In genomic region chr17:60524463-60525346, GRCh38 we compare ENCODE assay signal across 8 cellular contexts. TPM values are rescaled to one million over a fixed set of nuclear protein-coding genes. Genes with fewer than 3 reads are reported as not detected.
DNase-seq lines count a peak whose midpoint lies in the region; TF ChIP-seq lines count a peak whose summit lies in the region.

No MANE protein-coding gene starts in this region.

- H3K9me3 ChIP-seq in HUES48 (ENCODE audit: control insufficient read depth, insufficient read depth, low read length) = no peaks in the 10 kb centered on the region
- H3K9me3 ChIP-seq in adrenal gland (replicated peaks in 1 of 3) = no peaks in the 10 kb centered on the region
- no peaks in the 10 kb centered on the region for H3K9me3 ChIP-seq in stomach

- no peak for TF ChIP-seq EP300 in stomach (IDR thresholded peaks at IDR 0.05)

- TF ChIP-seq POLR2A in adrenal gland (IDR thresholded peaks at IDR 0.05) (peak in 1 of 2 donors; percentile 19), stomach (IDR thresholded peaks at IDR 0.05) (no peak)

- TF ChIP-seq CTCF in CD14-positive monocyte (IDR thresholded peaks at IDR 0.05) (no peak), adrenal gland (IDR thresholded peaks at IDR 0.05) (no peak), stomach (IDR thresholded peaks at IDR 0.05) (no peak)

- H3K36me3 ChIP-seq in HUES48 (ENCODE audit: control insufficient read depth, insufficient read depth, low read length) (peaks cover 9% of the 10 kb centered on the region; the same call in 1 of the 2 replicates), adrenal gland (replicated peaks in 1 of 2) (no peaks in the 10 kb centered on the region), stomach (peaks cover 4 to 7% (median 6%) of the 10 kb centered on the region in 4 donors)

- H3K9me3 Mint-ChIP-seq in CD14-positive monocyte = peaks cover 0 to 3% (median 0%) of the 10 kb centered on the region in 7 donors

- peaks cover 10% of the 10 kb centered on the region; the same call in 1 of the 2 replicates for H3K4me1 ChIP-seq in HUES48 (ENCODE audit: control insufficient read depth, insufficient read depth, low read length)
- H3K4me1 ChIP-seq in adrenal gland (replicated peaks in 1 of 2) = peaks cover 8 to 44% of the 10 kb centered on the region in 2 donors
- H3K4me1 ChIP-seq in stomach = peaks cover 29 to 55% (median 42%) of the 10 kb centered on the region in 4 donors

- peaks cover 26% of the 10 kb centered on the region for H3K4me1 Mint-ChIP-seq in CD14-positive monocyte

- H3K4me3 ChIP-seq in HUES48 (ENCODE audit: low read depth, low read length) (peak overlapping the region; percentile 90), adrenal gland (peak overlapping the region in 3 of 4 donors; percentile 95 to 100 (median 99)), stomach (peak overlapping the region; percentile 81 to 97 (median 94))

- WGBS in adrenal gland, 4 donors = 9 to 18% (median 14%) methylated on average over 9 of the region's 9 CpGs
- WGBS in stomach, 5 donors = 10 to 19% (median 12%) methylated on average over 9 of the region's 9 CpGs

- H3K4me3 Mint-ChIP-seq in CD14-positive monocyte = peak overlapping the region; percentile 95 to 98

- intact Hi-C loops in CD14-positive monocyte (cut with micrococcal nuclease) = loop anchor here in 1 of 2 donors (5.0 kb wide), 1 partner anchor 78 kb away; the partner anchor contains the start of gene PPM1D
- intact Hi-C loops in adrenal gland (cut with DNase I) = loop anchor here in 1 of 2 donors (10.0 kb wide), 1 partner anchor 50 kb away; no protein-coding TSS in a partner anchor
- intact Hi-C loops in stomach (cut with DNase I; ENCODE audit: low total_unique reads) = no loop called here

- H3K27me3 ChIP-seq in HUES48 (ENCODE audit: control insufficient read depth, insufficient read depth, low read length) (no peaks in the 10 kb centered on the region), adrenal gland (no peaks in the 10 kb centered on the region), stomach (no peaks in the 10 kb centered on the region)

- peak overlapping the region; percentile 93 to 98 (median 97) for H3K27ac Mint-ChIP-seq in CD14-positive monocyte

- peaks cover 0 to 2% (median 0%) of the 10 kb centered on the region in 3 donors for H3K27me3 Mint-ChIP-seq in CD14-positive monocyte (ENCODE audit: low read depth in 3 of 3)

- no peak for DNase-seq in CD14-positive monocyte (ENCODE audit: low spot score)
- peak in 1 of 7 donors; percentile 2 for DNase-seq in adrenal gland
- peak; percentile 50 for DNase-seq in kidney glomerular epithelial cell (lab: John Stamatoyannopoulos, UW)
- no peak for DNase-seq in stomach
- DNase-seq in SKM-1 (lab: John Stamatoyannopoulos, UW; ENCODE audit: unreplicated experiment) = no peak
- no peak for DNase-seq in SKM-1 treated with dmso at 0.1 percent for 144 hours (lab: John Stamatoyannopoulos, UW; ENCODE audit: unreplicated experiment)
- no peak for DNase-seq in GM19240 (ENCODE audit: insufficient read length, low spot score)

- peak overlapping the region; percentile 92 for H3K9ac ChIP-seq in HUES48 (ENCODE audit: low read depth, low read length)

- no peak overlapping the region for H3K27ac ChIP-seq in HUES48 (ENCODE audit: low read depth, low read length)
- H3K27ac ChIP-seq in adrenal gland = peak overlapping the region; percentile 88 to 100 (median 99)
- H3K27ac ChIP-seq in stomach = peak overlapping the region; percentile 97 to 100 (median 99)

- peaks cover 6 to 20% of the 10 kb centered on the region in 2 donors for H3K36me3 Mint-ChIP-seq in CD14-positive monocyte

RNA-seq across cellular contexts. Expression of gene APPBP2, which starts 1.3 kb away (rescaled TPM):
- polyA plus RNA-seq in CD14-positive monocyte = 10 to 100 TPM; 10.4 to 14.7 TPM
- 10 to 100 TPM; 18.8 to 63.4 (median 41.3) TPM for total RNA-seq in adrenal gland
- 10 to 100 TPM in 1 of 3 donors, 1 to 10 TPM in 2; 5.5 to 36.8 (median 6.8) TPM for polyA plus RNA-seq in adrenal gland
- 10 to 100 TPM; 14.8 to 55.8 (median 26.4) TPM for total RNA-seq in stomach
- 1 to 10 TPM; 4.8 to 7.5 (median 6.2) TPM for polyA plus RNA-seq in stomach
